Comparison of ENCODE assay signal across 1 cellular context in the genomic region with DNA sequence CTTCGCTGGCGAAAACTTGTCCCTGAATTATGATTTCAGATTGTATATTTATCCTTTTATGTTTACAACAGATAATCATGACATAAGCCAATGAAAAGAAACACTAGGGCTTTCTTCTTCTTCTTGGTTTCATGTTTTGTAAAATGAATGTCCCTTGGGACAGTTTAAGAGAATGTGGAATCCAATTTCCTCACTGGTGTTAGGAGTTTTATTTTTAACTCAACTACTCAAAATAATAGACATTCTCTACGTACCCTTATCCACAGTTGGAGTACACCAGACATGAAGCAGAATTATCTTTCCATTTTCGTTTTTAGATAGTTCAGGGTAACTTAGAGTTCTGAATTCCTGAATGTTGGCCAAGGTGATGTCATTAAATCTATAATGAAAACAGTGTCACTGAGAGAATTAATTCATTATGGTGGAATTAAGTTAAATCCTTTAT.
TF ChIP-seq lines count a peak whose summit lies in the region.

No MANE protein-coding gene starts in this region.

TF ChIP-seq in SK-N-SH treated with all-trans-retinoic acid at 6 μM for 48 hours, 23 proteins besides CTCF, POLR2A, EP300 and RAD21 (continued from another document):
- TF ChIP-seq, protein P1, sequence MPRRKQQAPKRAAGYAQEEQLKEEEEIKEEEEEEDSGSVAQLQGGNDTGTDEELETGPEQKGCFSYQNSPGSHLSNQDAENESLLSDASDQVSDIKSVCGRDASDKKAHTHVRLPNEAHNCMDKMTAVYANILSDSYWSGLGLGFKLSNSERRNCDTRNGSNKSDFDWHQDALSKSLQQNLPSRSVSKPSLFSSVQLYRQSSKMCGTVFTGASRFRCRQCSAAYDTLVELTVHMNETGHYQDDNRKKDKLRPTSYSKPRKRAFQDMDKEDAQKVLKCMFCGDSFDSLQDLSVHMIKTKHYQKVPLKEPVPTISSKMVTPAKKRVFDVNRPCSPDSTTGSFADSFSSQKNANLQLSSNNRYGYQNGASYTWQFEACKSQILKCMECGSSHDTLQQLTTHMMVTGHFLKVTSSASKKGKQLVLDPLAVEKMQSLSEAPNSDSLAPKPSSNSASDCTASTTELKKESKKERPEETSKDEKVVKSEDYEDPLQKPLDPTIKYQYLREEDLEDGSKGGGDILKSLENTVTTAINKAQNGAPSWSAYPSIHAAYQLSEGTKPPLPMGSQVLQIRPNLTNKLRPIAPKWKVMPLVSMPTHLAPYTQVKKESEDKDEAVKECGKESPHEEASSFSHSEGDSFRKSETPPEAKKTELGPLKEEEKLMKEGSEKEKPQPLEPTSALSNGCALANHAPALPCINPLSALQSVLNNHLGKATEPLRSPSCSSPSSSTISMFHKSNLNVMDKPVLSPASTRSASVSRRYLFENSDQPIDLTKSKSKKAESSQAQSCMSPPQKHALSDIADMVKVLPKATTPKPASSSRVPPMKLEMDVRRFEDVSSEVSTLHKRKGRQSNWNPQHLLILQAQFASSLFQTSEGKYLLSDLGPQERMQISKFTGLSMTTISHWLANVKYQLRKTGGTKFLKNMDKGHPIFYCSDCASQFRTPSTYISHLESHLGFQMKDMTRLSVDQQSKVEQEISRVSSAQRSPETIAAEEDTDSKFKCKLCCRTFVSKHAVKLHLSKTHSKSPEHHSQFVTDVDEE (CRISPR knock-in tag; IDR thresholded peaks at IDR 0.05): no peak
- TF ChIP-seq, protein P2, sequence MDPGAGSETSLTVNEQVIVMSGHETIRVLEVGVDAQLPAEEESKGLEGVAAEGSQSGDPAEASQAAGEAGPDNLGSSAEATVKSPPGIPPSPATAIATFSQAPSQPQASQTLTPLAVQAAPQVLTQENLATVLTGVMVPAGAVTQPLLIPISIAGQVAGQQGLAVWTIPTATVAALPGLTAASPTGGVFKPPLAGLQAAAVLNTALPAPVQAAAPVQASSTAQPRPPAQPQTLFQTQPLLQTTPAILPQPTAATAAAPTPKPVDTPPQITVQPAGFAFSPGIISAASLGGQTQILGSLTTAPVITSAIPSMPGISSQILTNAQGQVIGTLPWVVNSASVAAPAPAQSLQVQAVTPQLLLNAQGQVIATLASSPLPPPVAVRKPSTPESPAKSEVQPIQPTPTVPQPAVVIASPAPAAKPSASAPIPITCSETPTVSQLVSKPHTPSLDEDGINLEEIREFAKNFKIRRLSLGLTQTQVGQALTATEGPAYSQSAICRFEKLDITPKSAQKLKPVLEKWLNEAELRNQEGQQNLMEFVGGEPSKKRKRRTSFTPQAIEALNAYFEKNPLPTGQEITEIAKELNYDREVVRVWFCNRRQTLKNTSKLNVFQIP (CRISPR knock-in tag; IDR thresholded peaks at IDR 0.05; ENCODE audit: borderline replicate concordance, low read depth): no peak
- TF ChIP-seq ARNTL (CRISPR knock-in tag; IDR thresholded peaks at IDR 0.05; ENCODE audit: borderline replicate concordance, low read depth) (no peak), ZNF8 (CRISPR knock-in tag; IDR thresholded peaks at IDR 0.05) (no peak), PPARA (CRISPR knock-in tag; IDR thresholded peaks at IDR 0.05; ENCODE audit: borderline replicate concordance) (no peak), SNAI2 (CRISPR knock-in tag; IDR thresholded peaks at IDR 0.05) (no peak), ZFP3 (CRISPR knock-in tag; IDR thresholded peaks at IDR 0.05) (no peak), ISL1 (CRISPR knock-in tag; IDR thresholded peaks at IDR 0.05) (peak; percentile 77), ZNF565 (CRISPR knock-in tag; conservative IDR thresholded peaks at IDR 0.05; ENCODE audit: low read depth) (no peak)
